Comparison of ENCODE assay signal across 8 cellular contexts in the genomic region with DNA sequence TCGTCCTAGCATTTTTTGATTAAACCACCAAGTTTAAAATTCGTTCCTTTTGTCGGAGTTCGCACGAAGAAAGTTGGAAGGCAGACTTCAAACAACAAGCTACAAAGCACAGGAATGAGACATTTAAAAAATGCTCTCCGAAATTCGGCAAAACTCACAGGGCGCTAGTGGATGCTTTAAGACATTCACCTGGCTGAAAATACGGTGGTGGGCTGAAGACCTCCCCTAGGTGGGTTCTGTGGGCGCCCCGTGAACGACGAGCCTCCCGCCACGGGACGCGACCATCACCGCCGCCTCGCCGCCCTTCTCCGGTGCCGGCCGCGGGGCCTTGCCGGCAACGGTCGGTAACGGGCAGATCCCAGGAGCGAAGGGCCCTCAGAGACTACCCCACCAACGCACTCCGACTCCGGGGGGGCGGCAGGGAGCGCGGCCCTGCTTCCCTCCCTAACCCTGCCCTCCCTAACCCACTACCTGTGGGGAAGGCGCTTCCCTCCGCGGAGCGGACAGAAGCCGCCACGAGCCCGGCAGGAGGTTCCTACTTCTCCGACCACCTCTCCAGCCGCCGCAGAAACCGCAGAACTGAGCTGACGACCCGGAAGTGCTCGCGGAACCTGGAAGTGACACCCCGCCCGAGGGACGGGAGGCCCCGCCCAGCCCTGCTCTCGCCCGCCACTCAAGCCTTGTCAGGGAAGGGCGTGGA. TPM values are rescaled to one million over a fixed set of nuclear protein-coding genes. Genes with fewer than 3 reads are reported as not detected.
A peak's percentile ranks its signal among the peaks of the same experiment; 100 is the strongest.
DNase-seq lines count a peak whose midpoint lies in the region; ATAC-seq and TF ChIP-seq lines count a peak whose summit lies in the region.

A gene with protein sequence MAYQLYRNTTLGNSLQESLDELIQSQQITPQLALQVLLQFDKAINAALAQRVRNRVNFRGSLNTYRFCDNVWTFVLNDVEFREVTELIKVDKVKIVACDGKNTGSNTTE (minus strand): TSS at position 581 of the 700 bp plus-strand sequence. CDS start 5,238 bp downstream, outside the sequence.

- H4K12ac ChIP-seq in trophoblast cell (ENCODE audit: low read depth, low read length) = peak within 1 kb of the TSS; percentile 34

- H3K4ac ChIP-seq in trophoblast cell (ENCODE audit: low read depth, low read length) = peak within 1 kb of the TSS; percentile 86

- in situ Hi-C loops in transverse colon (cut with MboI; ENCODE audit: low pct_ligation_motif_present in 1 of 4, low pct_unique_long_range_greater_than_20kb in 1 of 4, low sequenced_read_pairs in 3 of 4) = no loop called here

- DNase-seq in NCI-H146 treated with DMSO at 0.1 percent for 48 hours (lab: John Stamatoyannopoulos, UW; ENCODE audit: unreplicated experiment) (peak; percentile 75), T-helper 1 cell (peak; percentile 88 to 94 (median 91)), adrenal gland (peak; percentile 92 to 96 (median 95)), heart left ventricle (peak; percentile 94 to 98 (median 96)), trophoblast cell (peak; percentile 97), transverse colon (peak; percentile 97)

- H3K4me2 ChIP-seq in trophoblast cell (ENCODE audit: low read length) = peak within 1 kb of the TSS; percentile 69

- no peak within 1 kb of the TSS for H3K23ac ChIP-seq in trophoblast cell (ENCODE audit: low read length)

- peak within 1 kb of the TSS; percentile 59 for H2BK120ac ChIP-seq in trophoblast cell (ENCODE audit: insufficient read depth, low read length, poor library complexity)

- H3K36me3 ChIP-seq in adrenal gland (replicated peaks in 1 of 2) (peaks cover 0 to 16% of the 10 kb centered on the region in 2 donors), heart left ventricle (peaks cover 0 to 37% (median 31%) of the 10 kb centered on the region in 9 donors), trophoblast cell (ENCODE audit: control insufficient read depth in 1 of 2, insufficient read depth in 2 of 2, low read length in 2 of 2) (peaks cover 6 to 8% of the 10 kb centered on the region in 2 experiments), transverse colon (peaks cover 0 to 6% (median 0%) of the 10 kb centered on the region in 4 donors)

- ATAC-seq in HG02884 (IDR thresholded peaks at IDR 0.05; ENCODE audit: unreplicated experiment) (peak; percentile 99), heart left ventricle (peak; percentile 100)

- H3K27me3 ChIP-seq in adrenal gland (no peaks in the 10 kb centered on the region), heart left ventricle (no peaks in the 10 kb centered on the region), trophoblast cell (ENCODE audit: insufficient read depth, low read length) (no peaks in the 10 kb centered on the region), transverse colon (no peaks in the 10 kb centered on the region)

- H3K4me3 ChIP-seq in adrenal gland = peak within 1 kb of the TSS; percentile 29 to 93 (median 62)
- H3K4me3 ChIP-seq in heart left ventricle = peak within 1 kb of the TSS; percentile 72 to 98 (median 82)
- peak within 1 kb of the TSS; percentile 97 for H3K4me3 ChIP-seq in trophoblast cell (ENCODE audit: low read depth, low read length)
- H3K4me3 ChIP-seq in transverse colon = peak within 1 kb of the TSS; percentile 56 to 92 (median 84)

- H4K91ac ChIP-seq in trophoblast cell (ENCODE audit: low read depth, low read length) = peak within 1 kb of the TSS; percentile 53

- TF ChIP-seq CTCF in adrenal gland (IDR thresholded peaks at IDR 0.05) = peak in 1 of 6 experiments; percentile 4
- TF ChIP-seq CTCF in heart left ventricle (IDR thresholded peaks at IDR 0.05) = no peak
- peak in 1 of 5 experiments; percentile 8 for TF ChIP-seq CTCF in transverse colon (IDR thresholded peaks at IDR 0.05)

- peaks cover 9 to 21% of the 10 kb centered on the region in 2 donors for H3K4me1 ChIP-seq in adrenal gland (replicated peaks in 1 of 2)
- peaks cover 0 to 27% (median 19%) of the 10 kb centered on the region in 12 donors for H3K4me1 ChIP-seq in heart left ventricle
- peaks cover 2 to 9% of the 10 kb centered on the region in 2 experiments for H3K4me1 ChIP-seq in trophoblast cell (ENCODE audit: control insufficient read depth in 1 of 2, insufficient read depth in 2 of 2, low read length in 2 of 2)
- peaks cover 3 to 31% (median 17%) of the 10 kb centered on the region in 4 donors for H3K4me1 ChIP-seq in transverse colon

- H3K14ac ChIP-seq in trophoblast cell (ENCODE audit: low read length) = peak within 1 kb of the TSS; percentile 99

- H2AFZ ChIP-seq in trophoblast cell (ENCODE audit: insufficient read depth, low read length, poor library complexity) = peak within 1 kb of the TSS; percentile 94

- peak within 1 kb of the TSS; percentile 80 for H2BK5ac ChIP-seq in trophoblast cell (ENCODE audit: low read depth, low read length, poor library complexity)

- H3K9me3 ChIP-seq in adrenal gland (replicated peaks in 1 of 3) (no peaks in the 10 kb centered on the region), heart left ventricle (peaks cover 0 to 6% (median 0%) of the 10 kb centered on the region in 12 donors), trophoblast cell (ENCODE audit: insufficient read depth, low read depth, low read length) (peaks cover 5% of the 10 kb centered on the region), transverse colon (no peaks in the 10 kb centered on the region)

- peak within 1 kb of the TSS; percentile 67 for H3K18ac ChIP-seq in trophoblast cell (ENCODE audit: low read length)

- no peak within 1 kb of the TSS for H2BK12ac ChIP-seq in trophoblast cell (ENCODE audit: low read length)

- peaks cover 4% of the 10 kb centered on the region for H3K79me1 ChIP-seq in trophoblast cell (ENCODE audit: low read length)

- WGBS in adrenal gland, 4 donors = 0% methylated on average over 24 to 58 of the region's 58 CpGs
- 0 to 1% (median 0%) methylated on average over 38 to 58 of the region's 58 CpGs for WGBS in heart left ventricle, 4 donors
- WGBS in trophoblast cell (ENCODE audit: extremely low coverage, insufficient coverage, insufficient read length) = no CpG with 5 or more reads among the region's 58 CpGs
- 0 to 2% methylated on average over 6 to 37 of the region's 58 CpGs for WGBS in transverse colon (ENCODE audit: low coverage in 1 of 2), 2 donors

- no peak for TF ChIP-seq EP300 in transverse colon (IDR thresholded peaks at IDR 0.05; ENCODE audit: low read depth)

- intact Hi-C loops in adrenal gland (cut with DNase I) (no loop called here), heart left ventricle (cut with DNase I) (loop anchor here in 1 of 10 donors (2.0 kb wide), 1 partner anchor 32 kb away; a partner anchor contains a TSS), transverse colon (cut with DNase I; ENCODE audit: low total_unique reads) (no loop called here)

- peaks cover 6% of the 10 kb centered on the region for H3K79me2 ChIP-seq in trophoblast cell (ENCODE audit: control insufficient read depth, insufficient read depth, low read length, poor library complexity)

- H4K8ac ChIP-seq in trophoblast cell (ENCODE audit: low read depth, low read length) = peak within 1 kb of the TSS; percentile 90

- H3K27ac ChIP-seq in adrenal gland = peak within 1 kb of the TSS in 4 of 5 donors; percentile 67 to 87 (median 80)
- peak within 1 kb of the TSS in 11 of 12 donors; percentile 55 to 93 (median 84) for H3K27ac ChIP-seq in heart left ventricle
- H3K27ac ChIP-seq in trophoblast cell (ENCODE audit: low read depth, low read length) = peak within 1 kb of the TSS; percentile 73
- H3K27ac ChIP-seq in transverse colon = peak within 1 kb of the TSS; percentile 85 to 90 (median 86)

- TF ChIP-seq POLR2A in GM15510 (IDR thresholded peaks at IDR 0.05; ENCODE audit: borderline replicate concordance, extremely low read depth, insufficient read length) = peak; percentile 71
- peak; percentile 39 to 88 for TF ChIP-seq POLR2A in adrenal gland (IDR thresholded peaks at IDR 0.05)
- peak in 1 of 2 donors; percentile 62 for TF ChIP-seq POLR2A in heart left ventricle (IDR thresholded peaks at IDR 0.05)
- TF ChIP-seq POLR2A in transverse colon (IDR thresholded peaks at IDR 0.05) = peak; percentile 81

- H3K9ac ChIP-seq in trophoblast cell (ENCODE audit: low read length) = peak within 1 kb of the TSS; percentile 94

- H2AK5ac ChIP-seq in trophoblast cell (ENCODE audit: low read length) = peak within 1 kb of the TSS; percentile 31

RNA-seq across cellular contexts. Expression of the gene that starts here (rescaled TPM):
- total RNA-seq in adrenal gland (100 to 1,000 TPM in 6 of 8 donors, 10 to 100 TPM in 2; 34.8 to 737 (median 105) TPM), heart left ventricle (100 to 1,000 TPM in 7 of 9 donors, 10 to 100 TPM in 2; 23.8 to 156 (median 115) TPM), transverse colon (10 to 100 TPM in 3 of 4 donors, 1 to 10 TPM in 1; 4.4 to 27.7 (median 17.8) TPM)
- polyA plus RNA-seq in adrenal gland (100 to 1,000 TPM in 1 of 3 donors, 10 to 100 TPM in 2; 63.6 to 148 (median 79.9) TPM), heart left ventricle (100 to 1,000 TPM in 1 of 2 donors, 10 to 100 TPM in 1; 88.4 to 110 TPM)
- polyA plus RNA-seq in trophoblast cell (2013) = 163 and 188 TPM in 2 replicates

Comparison
In these comparisons a context has a peak if more than half of its experiments do, and no peak if none do; other contexts are left out.
1. Peak in every context shown above with its lines: DNase-seq, ATAC-seq, H3K4me3 ChIP-seq and H3K27ac ChIP-seq.